Comparison of ENCODE assay signal across 9 cellular contexts in the genomic region with DNA sequence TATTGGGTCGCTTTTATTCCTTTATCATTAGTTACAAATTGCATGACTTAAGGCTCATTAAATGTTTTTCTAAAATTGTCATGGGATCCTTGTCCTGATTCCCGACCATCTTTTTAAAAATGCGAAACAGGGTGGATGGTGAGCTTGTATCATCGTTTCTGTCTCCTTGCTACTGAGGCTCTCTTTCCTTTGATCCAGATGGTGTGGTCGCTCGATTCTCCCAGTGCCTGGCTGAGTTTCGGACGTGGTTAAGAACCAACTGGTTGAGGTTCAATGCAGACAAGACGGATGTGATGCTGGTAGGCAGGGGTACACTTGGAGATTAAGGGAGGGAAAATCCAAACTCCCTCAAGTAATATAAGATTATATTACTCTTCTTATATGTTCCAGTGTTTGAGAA. TPM values are rescaled to one million over a fixed set of nuclear protein-coding genes. Genes with fewer than 3 reads are reported as not detected.
A peak's percentile ranks its signal among the peaks of the same experiment; 100 is the strongest.
DNase-seq lines count a peak whose midpoint lies in the region; ATAC-seq, FAIRE-seq and TF ChIP-seq lines count a peak whose summit lies in the region.
"Had no signal": no experiment of that assay in that cellular context is flagged by ENCODE, and none has a peak within 500 bp of the region (broad histone marks: within the 10 kb centered on the region; RNA-seq: fewer than 3 reads in every experiment).

No MANE protein-coding gene starts in this region.

- H3K4me1 Mint-ChIP-seq in activated naive CD4-positive, alpha-beta T cell treated with anti-CD3 and anti-CD28 coated beads, Interleukin-2, amount 10 ng/mL, durations not matched to agents 7 days and 5 days = peaks cover 59% of the 10 kb centered on the region

- intact Hi-C loops in pancreas (cut with DNase I) = no loop called here

- H3K27me3 ChIP-seq in SJSA1 (replicated peaks) = no peaks in the 10 kb centered on the region
- no peaks in the 10 kb centered on the region for H3K27me3 ChIP-seq in pancreas

- peaks cover 10% of the 10 kb centered on the region for H3K27me3 Mint-ChIP-seq in activated naive CD4-positive, alpha-beta T cell treated with anti-CD3 and anti-CD28 coated beads, Interleukin-2, amount 10 ng/mL, durations not matched to agents 7 days and 5 days

- H3K36me3 ChIP-seq in SJSA1 = peaks cover 17% of the 10 kb centered on the region
- no peaks in the 10 kb centered on the region for H3K36me3 ChIP-seq in pancreas

- no peaks in the 10 kb centered on the region for H3K9me3 ChIP-seq in SJSA1 (replicated peaks)
- H3K9me3 ChIP-seq in pancreas = no peaks in the 10 kb centered on the region

- peaks cover 15% of the 10 kb centered on the region for H3K36me3 Mint-ChIP-seq in activated naive CD4-positive, alpha-beta T cell treated with anti-CD3 and anti-CD28 coated beads, Interleukin-2, amount 10 ng/mL, durations not matched to agents 7 days and 5 days

- no peaks in the 10 kb centered on the region for H3K9me3 Mint-ChIP-seq in activated naive CD4-positive, alpha-beta T cell treated with anti-CD3 and anti-CD28 coated beads, Interleukin-2, amount 10 ng/mL, durations not matched to agents 7 days and 5 days

- peak overlapping the region; percentile 91 for H3K27ac Mint-ChIP-seq in activated naive CD4-positive, alpha-beta T cell treated with anti-CD3 and anti-CD28 coated beads, Interleukin-2, amount 10 ng/mL, durations not matched to agents 7 days and 5 days

- TF ChIP-seq CTCF in pancreas (IDR thresholded peaks at IDR 0.05) = no peak

- ATAC-seq in pancreas (no peak), HG03460 (IDR thresholded peaks at IDR 0.05; ENCODE audit: unreplicated experiment) (no peak), HG03039 (IDR thresholded peaks at IDR 0.05; ENCODE audit: unreplicated experiment) (no peak)

- H3K4me1 ChIP-seq in SJSA1 (replicated peaks) (peaks cover 23% of the 10 kb centered on the region), pancreas (peaks cover 0 to 8% (median 0%) of the 10 kb centered on the region in 3 donors)

- H3K27ac ChIP-seq in SJSA1 (no peak overlapping the region), pancreas (peak overlapping the region in 3 of 4 donors; percentile 83 to 95 (median 89))

- CTCF ChIA-PET in activated naive CD4-positive, alpha-beta T cell treated with anti-CD3 and anti-CD28 coated beads, Interleukin-2, amount 10 ng/mL, durations not matched to agents 7 days and 5 days (lab: Charles Lee) = no interaction called here

- H3K4me3 ChIP-seq in SJSA1 (peak overlapping the region; percentile 66), pancreas (peak overlapping the region; percentile 62 to 89 (median 78))

- H3K4me3 Mint-ChIP-seq in activated naive CD4-positive, alpha-beta T cell treated with anti-CD3 and anti-CD28 coated beads, Interleukin-2, amount 10 ng/mL, durations not matched to agents 7 days and 5 days = peak overlapping the region; percentile 96

- no peak for FAIRE-seq in pancreas (lab: Jason Lieb, UNC)
- FAIRE-seq: frontal cortex had no signal

- DNase-seq in activated naive CD4-positive, alpha-beta T cell treated with anti-CD3 and anti-CD28 coated beads, Interleukin-2, amount 10 ng/mL, durations not matched to agents 7 days and 5 days = no peak
- DNase-seq in activated naive CD4-positive, alpha-beta T cell (lab: John Stamatoyannopoulos, UW) = no peak
- DNase-seq in SJSA1 (ENCODE audit: low read depth in 1 of 2, low spot score in 2 of 2) = no peak
- DNase-seq in erythroblast (lab: John Stamatoyannopoulos, UW) = peak; percentile 32 to 54
- no peak for DNase-seq in pancreas
- DNase-seq in LoVo (ENCODE audit: low spot score) = no peak

- TF ChIP-seq POLR2A in erythroblast (IDR thresholded peaks at IDR 0.05; ENCODE audit: low read length) = no peak

- 24 to 31% methylated on average over 9 of the region's 9 CpGs for WGBS in pancreas, 2 donors

RNA-seq across cellular contexts. Expression of gene MIER1, which starts 1.2 kb away (rescaled TPM):
- 31.8 and 42.2 TPM in 2 replicates for total RNA-seq in SJSA1 (2014; rRNA removed; shearing (Covaris generic))
- total RNA-seq in pancreas = 10 to 100 TPM in 3 of 6 donors, 1 to 10 TPM in 3; 8.0 to 17.5 (median 10.2) TPM
- polyA plus RNA-seq in pancreas = 1 to 10 TPM; 5.2 to 9.5 TPM

RNA-seq across cellular contexts. Expression of gene DNAI4, which starts 1.3 kb away (rescaled TPM):
- 0.91 and 2.6 TPM in 2 replicates for total RNA-seq in SJSA1 (2014; rRNA removed; shearing (Covaris generic))
- 1 to 10 TPM; 3.5 to 6.7 (median 5.3) TPM for total RNA-seq in pancreas
- polyA plus RNA-seq in pancreas = 1 to 10 TPM; 1.5 to 2.3 TPM

Comparison
In these comparisons a context has a peak if more than half of its experiments do, and no peak if none do; other contexts are left out.
1. DNase-seq: peak in erythroblast (2 of 2); none in activated naive CD4-positive, alpha-beta T cell treated with anti-CD3 and anti-CD28 coated beads, Interleukin-2, amount 10 ng/mL, durations not matched to agents 7 days and 5 days (single experiment), activated naive CD4-positive, alpha-beta T cell (0 of 4), SJSA1 (0 of 2), pancreas (0 of 6) and LoVo (single experiment).